In genomic region chr2:154484338-154485099, GRCh38 we compare ENCODE assay signal across 11 cellular contexts.
A peak's percentile ranks its signal among the peaks of the same experiment; 100 is the strongest.
DNase-seq lines count a peak whose midpoint lies in the region; ATAC-seq and TF ChIP-seq lines count a peak whose summit lies in the region.
"Had no signal": no experiment of that assay in that cellular context is flagged by ENCODE, and none has a peak within 500 bp of the region (broad histone marks: within the 10 kb centered on the region; RNA-seq: fewer than 3 reads in every experiment).

No MANE protein-coding gene starts in this region.

- TF ChIP-seq CTCF in WTC11 (IDR thresholded peaks at IDR 0.05) (no peak), nephron (IDR thresholded peaks at IDR 0.05; ENCODE audit: unreplicated experiment in 3 of 3) (no peak)

- POLR2A ChIA-PET in WTC11 (lab: Charles Lee) = no interaction called here

- H3K36me3 Mint-ChIP-seq in WTC11 (no peaks in the 10 kb centered on the region), nephron (ENCODE audit: low read depth) (no peaks in the 10 kb centered on the region)

- H3K27me3 Mint-ChIP-seq in WTC11 (ENCODE audit: low read depth) = no peaks in the 10 kb centered on the region
- H3K27me3 Mint-ChIP-seq in nephron (ENCODE audit: low read depth) = no peaks in the 10 kb centered on the region

- H3K9me3 Mint-ChIP-seq in WTC11 = no peaks in the 10 kb centered on the region
- H3K9me3 Mint-ChIP-seq in nephron = no peaks in the 10 kb centered on the region

- CTCF ChIA-PET in WTC11 (lab: Charles Lee) = interaction anchor here (1.0 kb wide), 1 partner anchor 214 kb away, joined by 3 read pairs; the partner anchor contains the start of gene KCNJ3

- ATAC-seq in GM18520 (IDR thresholded peaks at IDR 0.05; ENCODE audit: unreplicated experiment) (peak; percentile 57), HG03175 (IDR thresholded peaks at IDR 0.05; ENCODE audit: unreplicated experiment) (peak; percentile 48), WTC11 (peak; percentile 50; the same call in 1 of the 2 replicates), GM21367 (IDR thresholded peaks at IDR 0.05; ENCODE audit: unreplicated experiment) (no peak)
- ATAC-seq: lower lobe of right lung, Panc1 had no signal

- no peak overlapping the region; the same call in 1 of the 2 replicates for H3K27ac Mint-ChIP-seq in WTC11
- peak overlapping the region; percentile 65 to 86 (median 76) for H3K27ac Mint-ChIP-seq in nephron

- DNase-seq in WTC11 (ENCODE audit: low spot score) (no peak), epidermal melanocyte (ENCODE audit: insufficient read length, low spot score) (no peak), NCI-H1105 treated with DMSO at 0.1 percent for 48 hours (lab: John Stamatoyannopoulos, UW) (no peak)
- DNase-seq: heart left ventricle; lower lobe of right lung; stimulated activated CD4-positive, alpha-beta T cell treated with anti-CD3 and anti-CD28 coated beads, Interleukin-12 subunit alpha, Interleukin-12 subunit beta, amount 100 ng/mL, for 4 hours had no signal

- peaks cover 43% of the 10 kb centered on the region for H3K4me1 Mint-ChIP-seq in WTC11
- peaks cover 6% of the 10 kb centered on the region for H3K4me1 Mint-ChIP-seq in nephron

- H3K4me3 Mint-ChIP-seq in WTC11 (no peak overlapping the region), nephron (no peak overlapping the region)

TF ChIP-seq in WTC11, 78 proteins besides CTCF, POLR2A, EP300 and RAD21:
- TF ChIP-seq ESRRA (CRISPR knock-in tag; IDR thresholded peaks at IDR 0.05; ENCODE audit: borderline replicate concordance) = no peak
- no peak for TF ChIP-seq EMX1 (CRISPR knock-in tag; IDR thresholded peaks at IDR 0.05)
- TF ChIP-seq MXD4 (CRISPR knock-in tag; IDR thresholded peaks at IDR 0.05; ENCODE audit: borderline replicate concordance) = no peak
- no peak for TF ChIP-seq FOXP4 (CRISPR knock-in tag; IDR thresholded peaks at IDR 0.05)
- TF ChIP-seq RELA (CRISPR knock-in tag; IDR thresholded peaks at IDR 0.05; ENCODE audit: borderline replicate concordance) = no peak
- TF ChIP-seq NFYB (CRISPR knock-in tag; conservative IDR thresholded peaks at IDR 0.05; ENCODE audit: low read depth) = no peak
- no peak for TF ChIP-seq USF1 (CRISPR knock-in tag; IDR thresholded peaks at IDR 0.05)
- no peak for TF ChIP-seq JAZF1 (CRISPR knock-in tag; IDR thresholded peaks at IDR 0.05)
- TF ChIP-seq PREB (CRISPR knock-in tag; IDR thresholded peaks at IDR 0.05; ENCODE audit: borderline replicate concordance) = no peak
- TF ChIP-seq ZMAT4 (CRISPR knock-in tag; IDR thresholded peaks at IDR 0.05) = no peak
- TF ChIP-seq SP1 (CRISPR knock-in tag; conservative IDR thresholded peaks at IDR 0.05) = no peak
- TF ChIP-seq RORB (CRISPR knock-in tag; IDR thresholded peaks at IDR 0.05) = no peak
- no peak for TF ChIP-seq ATF3 (CRISPR knock-in tag; conservative IDR thresholded peaks at IDR 0.05)
- no peak for TF ChIP-seq ZSCAN18 (CRISPR knock-in tag; IDR thresholded peaks at IDR 0.05)
- TF ChIP-seq FOXJ3 (CRISPR knock-in tag; IDR thresholded peaks at IDR 0.05; ENCODE audit: borderline replicate concordance) = no peak
- no peak for TF ChIP-seq ZNF512 (CRISPR knock-in tag; IDR thresholded peaks at IDR 0.05; ENCODE audit: borderline replicate concordance)
- TF ChIP-seq ZNF317 (CRISPR knock-in tag; IDR thresholded peaks at IDR 0.05; ENCODE audit: borderline replicate concordance, low read depth) = no peak
- no peak for TF ChIP-seq FOXP1 (CRISPR knock-in tag; IDR thresholded peaks at IDR 0.05; ENCODE audit: borderline replicate concordance)
- TF ChIP-seq ATF2 (CRISPR knock-in tag; IDR thresholded peaks at IDR 0.05; ENCODE audit: borderline replicate concordance, low read depth) = no peak
